In genomic region chr1:109041614-109042473, GRCh38 we compare ENCODE assay signal across 8 cellular contexts. TPM values are rescaled to one million over a fixed set of nuclear protein-coding genes. Genes with fewer than 3 reads are reported as not detected.
DNase-seq lines count a peak whose midpoint lies in the region; TF ChIP-seq lines count a peak whose summit lies in the region.

TSS of gene WDR47 (minus strand) at chr1:109042102. CDS start at chr1:109023512, 18,590 bp downstream.

- no peaks in the 10 kb centered on the region for H3K9me3 ChIP-seq in effector memory CD4-positive, alpha-beta T cell (ENCODE audit: control insufficient read depth, low read length)

- H3K27me3 ChIP-seq in effector memory CD4-positive, alpha-beta T cell (replicated peaks; ENCODE audit: control insufficient read depth, insufficient read depth, low read length, poor library complexity, severe bottlenecking) = no peaks in the 10 kb centered on the region

- H3K4me1 ChIP-seq in effector memory CD4-positive, alpha-beta T cell (ENCODE audit: control insufficient read depth, insufficient read depth, low read length, poor library complexity, severe bottlenecking) = peaks cover 8% of the 10 kb centered on the region

- peak; percentile 95 for DNase-seq in CMK (ENCODE audit: low read depth)
- DNase-seq in GM20000 (ENCODE audit: low spot score) = peak; percentile 99
- DNase-seq in HS-5 (ENCODE audit: low read depth) = peak; percentile 78
- DNase-seq in NK-92 (lab: John Stamatoyannopoulos, UW; ENCODE audit: unreplicated experiment) = peak; percentile 73
- peak; percentile 94 to 95 (median 94) for DNase-seq in effector memory CD4-positive, alpha-beta T cell
- DNase-seq in medulla oblongata (ENCODE audit: extremely low spot score) = peak; percentile 96
- DNase-seq in stimulated activated CD4-positive, alpha-beta T cell treated with anti-CD3 and anti-CD28 coated beads, TNF-alpha, amount 100 ng/mL, for 48 hours (ENCODE audit: low read depth in 3 of 3) = peak; percentile 90 to 95 (median 92)

- POLR2A ChIA-PET in activated CD8-positive, alpha-beta memory T cell treated with anti-CD3 and anti-CD28 coated beads for 36 hours (lab: Charles Lee) = interaction anchor here (0.6 to 1.4 kb wide), 6 partner anchors 49 to 86 kb away, joined by 3 to 6 read pairs (median 6); partner anchors contain the start of genes CLCC1 and TMEM167B

- no peak for TF ChIP-seq CTCF in GM20000 (IDR thresholded peaks at IDR 0.05; ENCODE audit: extremely low read depth, missing control alignments)

- H3K27ac ChIP-seq in effector memory CD4-positive, alpha-beta T cell (ENCODE audit: insufficient read depth, low read length, poor library complexity, severe bottlenecking) = peak within 1 kb of the TSS; percentile 82

- H3K4me3 ChIP-seq in effector memory CD4-positive, alpha-beta T cell (ENCODE audit: insufficient read depth, low read depth, low read length, poor library complexity, severe bottlenecking) = peak within 1 kb of the TSS; percentile 90

- H3K36me3 ChIP-seq in effector memory CD4-positive, alpha-beta T cell (ENCODE audit: control insufficient read depth, insufficient read depth, low read length) = no peaks in the 10 kb centered on the region

- CTCF ChIA-PET in activated CD8-positive, alpha-beta memory T cell treated with anti-CD3 and anti-CD28 coated beads for 36 hours (lab: Charles Lee) = interaction anchor here (0.6 to 2.1 kb wide), 3 partner anchors 58 to 222 kb away, joined by 4 to 8 read pairs (median 7); partner anchors contain the start of gene ELAPOR1

RNA-seq across cellular contexts. Expression of gene WDR47, which starts in this region (rescaled TPM):
- 10 to 100 TPM; 11.9 to 13.4 TPM for total RNA-seq in activated CD8-positive, alpha-beta memory T cell treated with anti-CD3 and anti-CD28 coated beads for 36 hours

Comparison
In these comparisons a context has a peak if more than half of its experiments do, and no peak if none do; other contexts are left out.
1. Peak in every context shown above with its lines: DNase-seq, H3K4me3 ChIP-seq and H3K27ac ChIP-seq.